ENCODE assay signal across 8 cellular contexts in the genomic region with DNA sequence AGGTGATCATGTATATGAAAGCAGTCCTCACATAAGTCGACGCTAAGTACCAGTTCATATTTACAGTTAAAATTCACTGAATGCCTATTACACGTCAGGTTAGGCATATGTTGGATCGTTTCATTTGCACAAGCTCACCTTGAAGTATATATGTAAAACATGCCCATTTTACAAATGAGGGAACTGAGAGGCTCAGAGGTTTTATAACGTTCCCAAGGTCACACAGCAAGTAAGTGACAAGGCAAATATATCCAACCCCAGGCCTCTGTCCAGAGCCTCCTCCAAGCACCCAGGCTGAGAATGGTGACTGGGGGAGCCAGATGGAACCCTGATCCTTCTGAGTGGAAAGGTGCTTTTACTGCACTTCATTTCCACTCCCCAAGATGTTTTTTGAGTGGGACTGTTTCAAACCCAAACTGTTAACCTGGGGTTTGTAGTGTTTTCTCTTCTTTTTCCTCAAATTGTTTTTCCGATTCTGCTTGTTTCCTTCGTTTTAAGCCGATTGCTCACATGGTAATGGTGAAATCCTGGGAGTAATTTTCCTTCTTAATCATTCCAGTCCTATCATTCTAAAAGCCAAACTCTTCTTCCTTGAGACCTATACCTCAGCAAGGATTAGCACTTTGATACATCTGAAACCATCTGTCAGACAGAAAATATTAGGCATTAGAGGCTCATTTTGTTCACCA. TPM values are rescaled to one million over a fixed set of nuclear protein-coding genes. Genes with fewer than 3 reads are reported as not detected.
DNase-seq lines count a peak whose midpoint lies in the region; ATAC-seq and TF ChIP-seq lines count a peak whose summit lies in the region.

No MANE protein-coding gene starts in this region.

- peaks cover 5% of the 10 kb centered on the region for H3K36me3 Mint-ChIP-seq in CD4-positive, CD25-positive, alpha-beta regulatory T cell

- no peak for ATAC-seq in CD4-positive, CD25-positive, alpha-beta regulatory T cell (ENCODE audit: low read depth in 2 of 2)
- ATAC-seq in HG03060 (IDR thresholded peaks at IDR 0.05; ENCODE audit: low read depth, unreplicated experiment) (peak; percentile 6), lung (ENCODE audit: insufficient read depth, low FRiP score) (no peak), HG02852 (IDR thresholded peaks at IDR 0.05; ENCODE audit: unreplicated experiment) (no peak)

- peak overlapping the region; percentile 83 for H3K4me3 ChIP-seq in CD4-positive, CD25-positive, alpha-beta regulatory T cell (ENCODE audit: low read depth, low read length)
- H3K4me3 ChIP-seq in ascending aorta (peak overlapping the region; percentile 70 to 74), lung (peak overlapping the region; percentile 76)

- no peak for DNase-seq in CD4-positive, CD25-positive, alpha-beta regulatory T cell
- no peak for DNase-seq in ascending aorta (ENCODE audit: low spot score in 2 of 2)
- DNase-seq in lung (ENCODE audit: low spot score) = no peak
- no peak for DNase-seq in hippocampal formation (lab: John Stamatoyannopoulos, UW)
- no peak for DNase-seq in NCI-H2107 (lab: John Stamatoyannopoulos, UW)
- DNase-seq in A172 (ENCODE audit: low spot score) = no peak

- H3K27ac ChIP-seq in CD4-positive, CD25-positive, alpha-beta regulatory T cell (ENCODE audit: insufficient read depth, low read length, poor library complexity, severe bottlenecking) = peak overlapping the region; percentile 94
- H3K27ac ChIP-seq in ascending aorta (peak overlapping the region; percentile 83 to 84), lung (ENCODE audit: low read depth in 1 of 2, low read length in 1 of 2) (peak overlapping the region; percentile 74 to 97)

- peaks cover 8 to 36% (median 22%) of the 10 kb centered on the region in 4 donors for H3K4me1 Mint-ChIP-seq in CD4-positive, CD25-positive, alpha-beta regulatory T cell

- H3K9me3 Mint-ChIP-seq in CD4-positive, CD25-positive, alpha-beta regulatory T cell = peaks cover 0 to 1% (median 0%) of the 10 kb centered on the region in 7 donors

- H3K9me3 ChIP-seq in CD4-positive, CD25-positive, alpha-beta regulatory T cell (ENCODE audit: control insufficient read depth in 2 of 2, low read length in 2 of 2) = no peaks in the 10 kb centered on the region
- no peaks in the 10 kb centered on the region for H3K9me3 ChIP-seq in ascending aorta
- H3K9me3 ChIP-seq in lung (ENCODE audit: control insufficient read depth in 2 of 2, insufficient read depth in 1 of 2, low read length in 1 of 2) = no peaks in the 10 kb centered on the region

- no peaks in the 10 kb centered on the region for H3K27me3 ChIP-seq in CD4-positive, CD25-positive, alpha-beta regulatory T cell (ENCODE audit: control insufficient read depth, insufficient read depth, low read length)
- no peaks in the 10 kb centered on the region for H3K27me3 ChIP-seq in ascending aorta
- H3K27me3 ChIP-seq in lung (ENCODE audit: control insufficient read depth, insufficient read depth) = no peaks in the 10 kb centered on the region

- no peak for TF ChIP-seq CTCF in ascending aorta (IDR thresholded peaks at IDR 0.05)
- TF ChIP-seq CTCF in lung (IDR thresholded peaks at IDR 0.05; ENCODE audit: control extremely low read depth, extremely low read depth) = no peak

- intact Hi-C loops in ascending aorta (cut with DNase I) = loop anchor here (5.0 to 10.0 kb wide), 6 partner anchors 107 to 1330 kb away; a partner anchor contains a TSS

- peaks cover 4% of the 10 kb centered on the region for H3K36me3 ChIP-seq in CD4-positive, CD25-positive, alpha-beta regulatory T cell (ENCODE audit: control insufficient read depth, insufficient read depth, low read length)
- H3K36me3 ChIP-seq in ascending aorta = peaks cover 0 to under 1% of the 10 kb centered on the region in 2 donors
- no peaks in the 10 kb centered on the region for H3K36me3 ChIP-seq in lung (ENCODE audit: control insufficient read depth in 2 of 2, insufficient read depth in 2 of 2, low read length in 2 of 2)

- WGBS in lung, 2 donors = 64 to 72% methylated on average over 8 of the region's 8 CpGs

- peak overlapping the region; percentile 98 to 100 (median 98) for H3K27ac Mint-ChIP-seq in CD4-positive, CD25-positive, alpha-beta regulatory T cell

- no peaks in the 10 kb centered on the region for H3K27me3 Mint-ChIP-seq in CD4-positive, CD25-positive, alpha-beta regulatory T cell

- peak overlapping the region; percentile 92 to 99 (median 95) for H3K4me3 Mint-ChIP-seq in CD4-positive, CD25-positive, alpha-beta regulatory T cell

- peaks cover 16% of the 10 kb centered on the region for H3K4me1 ChIP-seq in CD4-positive, CD25-positive, alpha-beta regulatory T cell (ENCODE audit: control insufficient read depth, insufficient read depth, low read length, poor library complexity, severe bottlenecking)
- peaks cover 0 to 9% of the 10 kb centered on the region in 2 donors for H3K4me1 ChIP-seq in ascending aorta
- H3K4me1 ChIP-seq in lung (ENCODE audit: control insufficient read depth in 2 of 2, insufficient read depth in 2 of 2, low read length in 2 of 2) = peaks cover 3 to 5% of the 10 kb centered on the region in 2 donors

RNA-seq across cellular contexts. Expression of a gene that starts 0.8 kb away (rescaled TPM):
- 7.4 TPM for total RNA-seq in CD4-positive, CD25-positive, alpha-beta regulatory T cell
- 10 to 100 TPM; 50.5 to 80.5 (median 55.7) TPM for polyA plus RNA-seq in CD4-positive, CD25-positive, alpha-beta regulatory T cell
- total RNA-seq in ascending aorta (5.7 TPM), lung (10 to 100 TPM; 21.9 to 25.0 TPM)
- 10 to 100 TPM; 28.6 to 30.7 TPM for polyA plus RNA-seq in lung
- 44.7 and 51.7 TPM in 2 replicates for total RNA-seq in A172 (2014; rRNA removed; shearing (Covaris generic))

RNA-seq across cellular contexts. Expression of a gene that starts 52.0 kb away (rescaled TPM):
- 74.5 TPM for total RNA-seq in CD4-positive, CD25-positive, alpha-beta regulatory T cell
- 10 to 100 TPM; 36.5 to 61.0 (median 44.9) TPM for polyA plus RNA-seq in CD4-positive, CD25-positive, alpha-beta regulatory T cell
- total RNA-seq in ascending aorta = 13.3 TPM
- 10 to 100 TPM; 75.8 to 93.3 TPM for total RNA-seq in lung
- polyA plus RNA-seq in lung = 10 to 100 TPM; 29.2 to 38.3 TPM
- 66.6 and 67.0 TPM in 2 replicates for total RNA-seq in A172 (2014; rRNA removed; shearing (Covaris generic))
